ENCODE assay signal across 1 cellular context in the genomic region with DNA sequence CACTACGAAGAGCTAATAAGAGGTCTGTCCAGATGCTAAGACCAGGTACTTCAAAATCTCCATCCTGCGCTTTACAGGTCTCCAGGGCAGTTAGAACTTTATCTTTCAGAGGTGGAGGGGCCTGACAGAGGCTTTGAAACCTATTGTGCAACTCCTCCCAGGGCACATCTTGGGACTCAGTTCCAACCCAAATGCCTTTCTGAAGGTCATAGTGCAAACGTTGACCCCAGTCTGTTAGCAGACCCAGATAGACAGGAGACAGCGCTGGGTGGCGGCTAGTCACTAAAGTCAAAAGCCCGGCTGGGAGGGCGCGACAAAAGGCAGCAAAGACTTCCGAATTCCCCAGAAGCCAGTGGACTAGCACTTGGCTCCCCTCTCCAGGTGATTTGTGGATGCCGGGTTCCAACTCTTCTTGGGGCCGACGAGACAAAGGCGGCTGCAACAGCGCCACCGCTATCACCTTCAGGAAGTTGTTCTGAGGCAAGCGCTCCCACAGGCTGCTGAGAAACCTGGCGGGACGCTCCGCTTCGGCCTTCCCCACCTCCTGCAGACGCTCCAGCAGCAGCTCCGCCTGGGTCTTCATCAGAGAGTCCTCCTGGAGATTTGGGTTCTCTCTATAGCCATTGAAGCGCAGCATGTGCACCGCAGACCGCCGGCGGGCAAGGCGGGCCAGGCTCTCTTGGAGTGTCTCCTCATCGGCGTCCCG.
TF ChIP-seq lines count a peak whose summit lies in the region.

No MANE protein-coding gene starts in this region.

TF ChIP-seq in HepG2, 621 proteins besides CTCF, POLR2A, EP300 and RAD21 (continued from another document and continues in another):
- TF ChIP-seq HMGXB4 (CRISPR knock-in tag; IDR thresholded peaks at IDR 0.05; ENCODE audit: borderline replicate concordance in 1 of 2, low read depth in 1 of 2) (peak; percentile 85 to 96), ZNF609 (CRISPR knock-in tag; IDR thresholded peaks at IDR 0.05; ENCODE audit: borderline replicate concordance) (no peak; the same call in 1 of the 2 replicates), ZNF563 (CRISPR knock-in tag; IDR thresholded peaks at IDR 0.05) (no peak), RARA (CRISPR knock-in tag; IDR thresholded peaks at IDR 0.05) (peak; percentile 16; the same call in 1 of the 2 replicates), MXI1 (IDR thresholded peaks at IDR 0.05; ENCODE audit: borderline replicate concordance, low read depth, low read length) (peak; percentile 20; the same call in 1 of the 3 replicates), LCORL (IDR thresholded peaks at IDR 0.05) (no peak), LCORL (CRISPR knock-in tag; IDR thresholded peaks at IDR 0.05) (peak; percentile 40), YEATS2 (CRISPR knock-in tag; IDR thresholded peaks at IDR 0.05; ENCODE audit: borderline replicate concordance) (no peak), ZSCAN25 (CRISPR knock-in tag; IDR thresholded peaks at IDR 0.05) (no peak), KLF12 (CRISPR knock-in tag; IDR thresholded peaks at IDR 0.05; ENCODE audit: borderline replicate concordance) (no peak; the same call in 1 of the 2 replicates), FOSL1 (CRISPR knock-in tag; IDR thresholded peaks at IDR 0.05; ENCODE audit: borderline replicate concordance) (0 out of 2 replicates have a peak, but pooled peaks have one; percentile 23), PHF5A (CRISPR knock-in tag; IDR thresholded peaks at IDR 0.05; ENCODE audit: low read depth, unreplicated experiment) (no peak), ZFP82 (CRISPR knock-in tag; IDR thresholded peaks at IDR 0.05; ENCODE audit: borderline replicate concordance) (peak; percentile 87; the same call in 1 of the 2 replicates), ZNF691 (CRISPR knock-in tag; IDR thresholded peaks at IDR 0.05; ENCODE audit: borderline replicate concordance, low read depth) (peak; percentile 46; the same call in 1 of the 2 replicates), ISL2 (CRISPR knock-in tag; IDR thresholded peaks at IDR 0.05) (0 out of 2 replicates have a peak, but pooled peaks have one; percentile 26), TCF7 (IDR thresholded peaks at IDR 0.05; ENCODE audit: low read depth) (no peak), JUN (CRISPR knock-in tag; IDR thresholded peaks at IDR 0.05) (no peak), ZNF772 (CRISPR knock-in tag; IDR thresholded peaks at IDR 0.05) (0 out of 2 replicates have a peak, but pooled peaks have one; percentile 41), ZNF761 (CRISPR knock-in tag; conservative IDR thresholded peaks at IDR 0.05) (no peak), ZFP90 (CRISPR knock-in tag; IDR thresholded peaks at IDR 0.05; ENCODE audit: borderline replicate concordance) (peak; percentile 93; the same call in 1 of the 2 replicates), ZHX2 (IDR thresholded peaks at IDR 0.05; ENCODE audit: low read depth) (no peak), ZHX2 (CRISPR knock-in tag; IDR thresholded peaks at IDR 0.05; ENCODE audit: borderline replicate concordance) (0 out of 2 replicates have a peak, but pooled peaks have one; percentile 52), ZNF574 (CRISPR knock-in tag; IDR thresholded peaks at IDR 0.05) (peak; percentile 51), SRSF1 (optimal IDR thresholded peaks at IDR 0.05; ENCODE audit: low read depth, low read length) (peak; percentile 83), CBX5 (CRISPR knock-in tag; IDR thresholded peaks at IDR 0.05; ENCODE audit: borderline replicate concordance) (0 out of 2 replicates have a peak, but pooled peaks have one; percentile 2), NFKB2 (CRISPR knock-in tag; IDR thresholded peaks at IDR 0.05; ENCODE audit: borderline replicate concordance) (peak; percentile 85; the same call in 1 of the 2 replicates), ZNF562 (CRISPR knock-in tag; IDR thresholded peaks at IDR 0.05; ENCODE audit: borderline replicate concordance) (0 out of 2 replicates have a peak, but pooled peaks have one; percentile 33), XBP1 (CRISPR knock-in tag; IDR thresholded peaks at IDR 0.05) (peak; percentile 26; the same call in 1 of the 2 replicates), NKX3-1 (CRISPR knock-in tag; IDR thresholded peaks at IDR 0.05) (peak; percentile 73; the same call in 1 of the 2 replicates), PCBP2 (optimal IDR thresholded peaks at IDR 0.05; ENCODE audit: low read depth, low read length, poor library complexity, severe bottlenecking) (no peak), TMF1 (CRISPR knock-in tag; IDR thresholded peaks at IDR 0.05; ENCODE audit: low read depth) (peak; percentile 64; the same call in 1 of the 2 replicates), ZNF546 (CRISPR knock-in tag; conservative IDR thresholded peaks at IDR 0.05) (no peak), E2F1 (CRISPR knock-in tag; IDR thresholded peaks at IDR 0.05) (peak; percentile 52)
- TF ChIP-seq, protein P1, sequence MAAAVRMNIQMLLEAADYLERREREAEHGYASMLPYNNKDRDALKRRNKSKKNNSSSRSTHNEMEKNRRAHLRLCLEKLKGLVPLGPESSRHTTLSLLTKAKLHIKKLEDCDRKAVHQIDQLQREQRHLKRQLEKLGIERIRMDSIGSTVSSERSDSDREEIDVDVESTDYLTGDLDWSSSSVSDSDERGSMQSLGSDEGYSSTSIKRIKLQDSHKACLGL (CRISPR knock-in tag; IDR thresholded peaks at IDR 0.05), result no peak
